Comparison of ENCODE assay signal across 19 cellular contexts in genomic region chr13:28991764-28992163, GRCh38.
A peak's percentile ranks its signal among the peaks of the same experiment; 100 is the strongest.
DNase-seq lines count a peak whose midpoint lies in the region; ATAC-seq, FAIRE-seq and TF ChIP-seq lines count a peak whose summit lies in the region.
"Had no signal": no experiment of that assay in that cellular context is flagged by ENCODE, and none has a peak within 500 bp of the region (broad histone marks: within the 10 kb centered on the region; RNA-seq: fewer than 3 reads in every experiment).

No MANE protein-coding gene starts in this region.

- no peak overlapping the region for H3K4me2 ChIP-seq in HepG2 (ENCODE audit: low read depth, low read length)

- no peaks in the 10 kb centered on the region for H3K4me1 Mint-ChIP-seq in natural killer cell

- intact Hi-C loops in right lobe of liver (cut with DNase I) = no loop called here
- intact Hi-C loops in HepG2 (cut with micrococcal nuclease; ENCODE audit: unreplicated experiment) = no loop called here
- intact Hi-C loops in right cardiac atrium (cut with DNase I) = no loop called here
- intact Hi-C loops in natural killer cell (cut with micrococcal nuclease) = no loop called here

- FAIRE-seq in HepG2 (lab: Jason Lieb, UNC) = no peak
- FAIRE-seq: H54 had no signal

- TF ChIP-seq POLR2A in right lobe of liver (IDR thresholded peaks at IDR 0.05) (no peak), HepG2 (IDR thresholded peaks at IDR 0.05; ENCODE audit: insufficient read depth in 1 of 2, low read depth in 2 of 2, low read length in 2 of 2) (no peak)

- H3K27ac Mint-ChIP-seq in natural killer cell = no peak overlapping the region
- H3K27ac Mint-ChIP-seq: CD4-positive, alpha-beta T cell; IgD-negative memory B cell had no signal

- no peak overlapping the region for H2AFZ ChIP-seq in HepG2 (ENCODE audit: low read length)
- H2AFZ ChIP-seq: GM23248 had no signal

- DNase-seq in DMS 273 (lab: John Stamatoyannopoulos, UW; ENCODE audit: unreplicated experiment) (peak; percentile 24), DMS 273 treated with DMSO at 0.1 percent for 48 hours (lab: John Stamatoyannopoulos, UW) (no peak), right lobe of liver (peak; percentile 50 to 73 (median 70)), HepG2 (ENCODE audit: low spot score) (no peak), right cardiac atrium (peak in 1 of 3 donors; percentile 36), thoracic aorta (ENCODE audit: low spot score) (no peak), natural killer cell (no peak), HuH-7.5 (ENCODE audit: low spot score) (no peak)
- DNase-seq: AML-193; C1 segment of cervical spinal cord; Calu3; CD4-positive, alpha-beta T cell; DMS153; DMS79 treated with DMSO at 0.1 percent for 48 hours; GDM1; GM23248 had no signal

- H4K20me1 ChIP-seq in HepG2 (ENCODE audit: insufficient read depth, low read length) = no peaks in the 10 kb centered on the region; the same call in 1 of the 2 replicates

- no peaks in the 10 kb centered on the region for H3K79me2 ChIP-seq in HepG2 (ENCODE audit: insufficient read depth, low read length)

- H3K9ac ChIP-seq in HepG2 (ENCODE audit: insufficient read depth, low read depth, low read length) = no peak overlapping the region
- H3K9ac ChIP-seq: GM23248 had no signal

- H3K9me3 Mint-ChIP-seq in natural killer cell = peaks cover 9% of the 10 kb centered on the region in 2 donors

- TF ChIP-seq RAD21 in HepG2 (CRISPR knock-in tag; IDR thresholded peaks at IDR 0.05) = no peak

- ATAC-seq in right lobe of liver (peak; percentile 86 to 99 (median 96)), HepG2 (no peak), right cardiac atrium (peak; percentile 32 to 56), thoracic aorta (ENCODE audit: insufficient number of reproducible peaks, low FRiP score, low read depth) (no peak), natural killer cell (no peak)

- no peaks in the 10 kb centered on the region for H3K9me3 ChIP-seq in right lobe of liver
- H3K9me3 ChIP-seq in HepG2 (ENCODE audit: low read length) = peaks cover 58% of the 10 kb centered on the region
- no peaks in the 10 kb centered on the region for H3K9me3 ChIP-seq in right cardiac atrium (ENCODE audit: control insufficient read depth, low read length)
- no peaks in the 10 kb centered on the region for H3K9me3 ChIP-seq in thoracic aorta

- H3K27me3 ChIP-seq in right lobe of liver (no peaks in the 10 kb centered on the region), HepG2 (ENCODE audit: control insufficient read depth in 1 of 2, insufficient read depth in 2 of 2, low read length in 2 of 2) (no peaks in the 10 kb centered on the region), right cardiac atrium (ENCODE audit: control insufficient read depth, insufficient read depth) (no peaks in the 10 kb centered on the region), thoracic aorta (replicated peaks; ENCODE audit: insufficient read depth) (no peaks in the 10 kb centered on the region)

- peaks cover 0 to 2% of the 10 kb centered on the region in 2 donors for H3K27me3 Mint-ChIP-seq in natural killer cell (ENCODE audit: low read depth in 2 of 2)
- H3K27me3 Mint-ChIP-seq: CD4-positive, alpha-beta T cell had no signal

- CTCF ChIA-PET in HepG2 (lab: Yijun Ruan, JAX; ENCODE audit: low intra/inter-chr PET ratio, low total read pairs) = no interaction called here

- TF ChIP-seq EP300 in HepG2 (IDR thresholded peaks at IDR 0.05; ENCODE audit: low read depth in 2 of 2, low read length in 2 of 2) (no peak), HepG2 (CRISPR knock-in tag; IDR thresholded peaks at IDR 0.05; ENCODE audit: borderline replicate concordance) (no peak)

- TF ChIP-seq CTCF in right lobe of liver (IDR thresholded peaks at IDR 0.05) (no peak), HepG2 (CRISPR knock-in tag; IDR thresholded peaks at IDR 0.05) (no peak), thoracic aorta (IDR thresholded peaks at IDR 0.05) (no peak), natural killer cell (IDR thresholded peaks at IDR 0.05) (no peak)

- no peak overlapping the region for H3K27ac ChIP-seq in right lobe of liver
- H3K27ac ChIP-seq in HepG2 (ENCODE audit: extremely low read length, insufficient read depth, low read length) = no peak overlapping the region
- no peak overlapping the region for H3K27ac ChIP-seq in right cardiac atrium (ENCODE audit: low read length)
- peak overlapping the region; percentile 10 to 72 for H3K27ac ChIP-seq in thoracic aorta
- H3K27ac ChIP-seq: 22Rv1, GM23248 had no signal

- H3K36me3 Mint-ChIP-seq in natural killer cell = no peaks in the 10 kb centered on the region
- H3K36me3 Mint-ChIP-seq: IgD-negative memory B cell had no signal

- no TSS peak for BruUV-seq in HepG2 (replicated peaks; lab: Mats Ljungman, UMichigan)

- in situ Hi-C loops in HepG2 (cut with HindIII; ENCODE audit: extremely low pct_ligation_motif_present, low pct_unique_long_range_greater_than_20kb) = no loop called here

- POLR2A ChIA-PET in HepG2 (lab: Yijun Ruan, JAX) = no interaction called here

- H3K4me3 ChIP-seq in right lobe of liver (no peak overlapping the region), HepG2 (replicated peaks in 1 of 3; ENCODE audit: insufficient read depth in 1 of 3, low read depth in 2 of 3, low read length in 3 of 3) (no peak overlapping the region), right cardiac atrium (ENCODE audit: low read length) (no peak overlapping the region), thoracic aorta (peak overlapping the region; percentile 43)
- H3K4me3 ChIP-seq: GM23248 had no signal

- H3K4me3 Mint-ChIP-seq in natural killer cell = no peak overlapping the region
- H3K4me3 Mint-ChIP-seq: CD4-positive, alpha-beta T cell; IgD-negative memory B cell had no signal

- H3K36me3 ChIP-seq in right lobe of liver (no peaks in the 10 kb centered on the region), HepG2 (replicated peaks in 1 of 2; ENCODE audit: control insufficient read depth in 1 of 2, insufficient read depth in 2 of 2, low read length in 2 of 2) (no peaks in the 10 kb centered on the region), thoracic aorta (no peaks in the 10 kb centered on the region)

- H3K4me1 ChIP-seq in right lobe of liver = no peaks in the 10 kb centered on the region
- no peaks in the 10 kb centered on the region for H3K4me1 ChIP-seq in HepG2 (ENCODE audit: insufficient read depth, low read length)
- no peaks in the 10 kb centered on the region for H3K4me1 ChIP-seq in right cardiac atrium (ENCODE audit: control insufficient read depth, insufficient read depth, low read length)
- peaks cover 25 to 52% of the 10 kb centered on the region in 2 donors for H3K4me1 ChIP-seq in thoracic aorta (ENCODE audit: control insufficient read depth in 1 of 2, low read depth in 2 of 2)

TF ChIP-seq in HepG2, 621 proteins besides CTCF, POLR2A, EP300 and RAD21:
- no peak for TF ChIP-seq ATF1 (CRISPR knock-in tag; IDR thresholded peaks at IDR 0.05)

Comparison
In these comparisons a context has a peak if more than half of its experiments do, and no peak if none do; other contexts are left out.
1. DNase-seq: peak in DMS 273 (single experiment) and right lobe of liver (3 of 3); none in DMS 273 treated with DMSO at 0.1 percent for 48 hours (single experiment), HepG2 (single experiment), thoracic aorta (single experiment), natural killer cell (single experiment) and HuH-7.5 (single experiment).
2. ATAC-seq: peak in right lobe of liver (4 of 4) and right cardiac atrium (2 of 2); none in HepG2 (single experiment), thoracic aorta (single experiment) and natural killer cell (0 of 3).
3. H3K27ac ChIP-seq: peak in thoracic aorta (2 of 2); none in right lobe of liver (0 of 3), HepG2 (single experiment) and right cardiac atrium (single experiment).